In the genomic region with DNA sequence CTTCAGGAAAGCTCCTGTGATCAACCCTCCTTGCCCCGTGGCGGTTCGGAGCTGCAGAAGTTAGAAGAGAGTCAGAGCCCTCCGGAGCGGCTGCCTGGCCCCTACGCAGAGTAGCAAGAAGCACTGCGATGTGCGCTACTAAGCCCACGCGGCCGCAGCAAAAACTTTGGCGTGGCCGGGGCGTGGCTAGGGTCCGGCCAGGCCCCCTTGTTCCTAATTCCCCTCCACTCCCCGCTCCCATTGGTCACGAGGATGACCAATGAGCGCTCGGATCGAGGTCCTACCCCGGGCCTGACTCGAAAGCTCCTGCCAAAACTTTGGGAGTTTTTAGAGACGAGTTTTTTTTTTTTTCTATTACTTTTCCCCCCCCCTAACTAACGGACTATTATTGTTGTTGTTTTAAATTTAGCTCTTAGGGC, we compare ENCODE assay signal across 1 cellular context.
TF ChIP-seq lines count a peak whose summit lies in the region.

A gene with protein sequence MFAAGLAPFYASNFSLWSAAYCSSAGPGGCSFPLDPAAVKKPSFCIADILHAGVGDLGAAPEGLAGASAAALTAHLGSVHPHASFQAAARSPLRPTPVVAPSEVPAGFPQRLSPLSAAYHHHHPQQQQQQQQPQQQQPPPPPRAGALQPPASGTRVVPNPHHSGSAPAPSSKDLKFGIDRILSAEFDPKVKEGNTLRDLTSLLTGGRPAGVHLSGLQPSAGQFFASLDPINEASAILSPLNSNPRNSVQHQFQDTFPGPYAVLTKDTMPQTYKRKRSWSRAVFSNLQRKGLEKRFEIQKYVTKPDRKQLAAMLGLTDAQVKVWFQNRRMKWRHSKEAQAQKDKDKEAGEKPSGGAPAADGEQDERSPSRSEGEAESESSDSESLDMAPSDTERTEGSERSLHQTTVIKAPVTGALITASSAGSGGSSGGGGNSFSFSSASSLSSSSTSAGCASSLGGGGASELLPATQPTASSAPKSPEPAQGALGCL (plus strand): TSS at position 354 of the 419 bp plus-strand sequence. CDS start 415 bp downstream, outside the sequence.

TF ChIP-seq in HepG2, 621 proteins besides CTCF, POLR2A, EP300 and RAD21:
- TF ChIP-seq CAMTA2 (CRISPR knock-in tag; IDR thresholded peaks at IDR 0.05; ENCODE audit: borderline replicate concordance) (no peak), NFYB (CRISPR knock-in tag; IDR thresholded peaks at IDR 0.05) (peak; percentile 17; the same call in 1 of the 2 replicates), HOXA3 (CRISPR knock-in tag; IDR thresholded peaks at IDR 0.05) (no peak), NFYC (CRISPR knock-in tag; IDR thresholded peaks at IDR 0.05) (peak; percentile 19; the same call in 1 of the 2 replicates)
- TF ChIP-seq, protein P1, sequence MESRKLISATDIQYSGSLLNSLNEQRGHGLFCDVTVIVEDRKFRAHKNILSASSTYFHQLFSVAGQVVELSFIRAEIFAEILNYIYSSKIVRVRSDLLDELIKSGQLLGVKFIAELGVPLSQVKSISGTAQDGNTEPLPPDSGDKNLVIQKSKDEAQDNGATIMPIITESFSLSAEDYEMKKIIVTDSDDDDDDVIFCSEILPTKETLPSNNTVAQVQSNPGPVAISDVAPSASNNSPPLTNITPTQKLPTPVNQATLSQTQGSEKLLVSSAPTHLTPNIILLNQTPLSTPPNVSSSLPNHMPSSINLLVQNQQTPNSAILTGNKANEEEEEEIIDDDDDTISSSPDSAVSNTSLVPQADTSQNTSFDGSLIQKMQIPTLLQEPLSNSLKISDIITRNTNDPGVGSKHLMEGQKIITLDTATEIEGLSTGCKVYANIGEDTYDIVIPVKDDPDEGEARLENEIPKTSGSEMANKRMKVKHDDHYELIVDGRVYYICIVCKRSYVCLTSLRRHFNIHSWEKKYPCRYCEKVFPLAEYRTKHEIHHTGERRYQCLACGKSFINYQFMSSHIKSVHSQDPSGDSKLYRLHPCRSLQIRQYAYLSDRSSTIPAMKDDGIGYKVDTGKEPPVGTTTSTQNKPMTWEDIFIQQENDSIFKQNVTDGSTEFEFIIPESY (CRISPR knock-in tag; IDR thresholded peaks at IDR 0.05), result peak; percentile 40; the same call in 1 of the 2 replicates
- TF ChIP-seq, protein P2, sequence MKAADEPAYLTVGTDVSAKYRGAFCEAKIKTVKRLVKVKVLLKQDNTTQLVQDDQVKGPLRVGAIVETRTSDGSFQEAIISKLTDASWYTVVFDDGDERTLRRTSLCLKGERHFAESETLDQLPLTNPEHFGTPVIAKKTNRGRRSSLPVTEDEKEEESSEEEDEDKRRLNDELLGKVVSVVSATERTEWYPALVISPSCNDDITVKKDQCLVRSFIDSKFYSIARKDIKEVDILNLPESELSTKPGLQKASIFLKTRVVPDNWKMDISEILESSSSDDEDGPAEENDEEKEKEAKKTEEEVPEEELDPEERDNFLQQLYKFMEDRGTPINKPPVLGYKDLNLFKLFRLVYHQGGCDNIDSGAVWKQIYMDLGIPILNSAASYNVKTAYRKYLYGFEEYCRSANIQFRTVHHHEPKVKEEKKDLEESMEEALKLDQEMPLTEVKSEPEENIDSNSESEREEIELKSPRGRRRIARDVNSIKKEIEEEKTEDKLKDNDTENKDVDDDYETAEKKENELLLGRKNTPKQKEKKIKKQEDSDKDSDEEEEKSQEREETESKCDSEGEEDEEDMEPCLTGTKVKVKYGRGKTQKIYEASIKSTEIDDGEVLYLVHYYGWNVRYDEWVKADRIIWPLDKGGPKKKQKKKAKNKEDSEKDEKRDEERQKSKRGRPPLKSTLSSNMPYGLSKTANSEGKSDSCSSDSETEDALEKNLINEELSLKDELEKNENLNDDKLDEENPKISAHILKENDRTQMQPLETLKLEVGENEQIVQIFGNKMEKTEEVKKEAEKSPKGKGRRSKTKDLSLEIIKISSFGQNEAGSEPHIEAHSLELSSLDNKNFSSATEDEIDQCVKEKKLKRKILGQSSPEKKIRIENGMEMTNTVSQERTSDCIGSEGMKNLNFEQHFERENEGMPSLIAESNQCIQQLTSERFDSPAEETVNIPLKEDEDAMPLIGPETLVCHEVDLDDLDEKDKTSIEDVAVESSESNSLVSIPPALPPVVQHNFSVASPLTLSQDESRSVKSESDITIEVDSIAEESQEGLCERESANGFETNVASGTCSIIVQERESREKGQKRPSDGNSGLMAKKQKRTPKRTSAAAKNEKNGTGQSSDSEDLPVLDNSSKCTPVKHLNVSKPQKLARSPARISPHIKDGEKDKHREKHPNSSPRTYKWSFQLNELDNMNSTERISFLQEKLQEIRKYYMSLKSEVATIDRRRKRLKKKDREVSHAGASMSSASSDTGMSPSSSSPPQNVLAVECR (CRISPR knock-in tag; IDR thresholded peaks at IDR 0.05; ENCODE audit: borderline replicate concordance), result 0 out of 2 replicates have a peak, but pooled peaks have one; percentile 28
